ENCODE assay signal across 16 cellular contexts in genomic region chr10:80411267-80411668, GRCh38. TPM values are rescaled to one million over a fixed set of nuclear protein-coding genes. Genes with fewer than 3 reads are reported as not detected.
A peak's percentile ranks its signal among the peaks of the same experiment; 100 is the strongest.
DNase-seq lines count a peak whose midpoint lies in the region; ATAC-seq and TF ChIP-seq lines count a peak whose summit lies in the region.
"Had no signal": no experiment of that assay in that cellular context is flagged by ENCODE, and none has a peak within 500 bp of the region (broad histone marks: within the 10 kb centered on the region; RNA-seq: fewer than 3 reads in every experiment).

No MANE protein-coding gene starts in this region.

- H3K79me2 ChIP-seq in parathyroid adenoma: peaks cover 8% of the 10 kb centered on the region

- H3K4me3 ChIP-seq in heart left ventricle (no peak overlapping the region), parathyroid adenoma (ENCODE audit: low read depth, low read length) (no peak overlapping the region)

- no peak overlapping the region for H3K4me2 ChIP-seq in parathyroid adenoma (ENCODE audit: low read length)

- no peak for TF ChIP-seq POLR2A in heart left ventricle (IDR thresholded peaks at IDR 0.05)

- no peaks in the 10 kb centered on the region for H3K9me3 ChIP-seq in heart left ventricle
- H3K9me3 ChIP-seq in parathyroid adenoma (ENCODE audit: control insufficient read depth, low read length): no peaks in the 10 kb centered on the region

- H3K9ac ChIP-seq in parathyroid adenoma: no peak overlapping the region

- ATAC-seq in heart left ventricle (no peak), GM18873 (IDR thresholded peaks at IDR 0.05; ENCODE audit: low FRiP score, unreplicated experiment) (no peak)
- ATAC-seq: activated CD8-positive, alpha-beta T cell treated with anti-CD3 and anti-CD28 coated beads for 36 hours; activated naive CD4-positive, alpha-beta T cell treated with anti-CD3 and anti-CD28 coated beads, Interleukin-2, amount 50 U/mL, for 72 hours; CD8-positive, alpha-beta T cell; T-helper 17 cell had no signal

- DNase-seq in Daoy (ENCODE audit: low read depth) (peak; percentile 30), heart left ventricle (peak in 4 of 5 donors; percentile 36 to 83 (median 62)), NCI-H146 treated with DMSO at 0.1 percent for 48 hours (lab: John Stamatoyannopoulos, UW; ENCODE audit: unreplicated experiment) (no peak), NCI-H1105 (lab: John Stamatoyannopoulos, UW) (no peak), NCI-H2196 treated with DMSO at 0.1 percent for 48 hours (lab: John Stamatoyannopoulos, UW; ENCODE audit: unreplicated experiment) (no peak)
- DNase-seq: activated CD8-positive, alpha-beta T cell treated with anti-CD3 and anti-CD28 coated beads for 36 hours; CD8-positive, alpha-beta T cell; MM.1S; NCI-H774; T-helper 17 cell had no signal

- H3K36me3 ChIP-seq in heart left ventricle (no peaks in the 10 kb centered on the region), parathyroid adenoma (ENCODE audit: control insufficient read depth, insufficient read depth, low read length) (no peaks in the 10 kb centered on the region)

- peaks cover 0 to 6% (median 0%) of the 10 kb centered on the region in 9 donors for H3K27me3 ChIP-seq in heart left ventricle
- H3K27me3 ChIP-seq in parathyroid adenoma (ENCODE audit: control insufficient read depth, insufficient read depth, low read length): no peaks in the 10 kb centered on the region

- no peak overlapping the region for H2AFZ ChIP-seq in parathyroid adenoma

- TF ChIP-seq CTCF in VCaP (conservative IDR thresholded peaks at IDR 0.05) (no peak), heart left ventricle (IDR thresholded peaks at IDR 0.05) (no peak), parathyroid adenoma (IDR thresholded peaks at IDR 0.05) (no peak)

- intact Hi-C loops in heart left ventricle (cut with DNase I): no loop called here

- peaks cover 3 to 86% (median 72%) of the 10 kb centered on the region in 12 donors for H3K4me1 ChIP-seq in heart left ventricle
- H3K4me1 ChIP-seq in parathyroid adenoma: peaks cover 62% of the 10 kb centered on the region

- 36 to 53% (median 46%) methylated on average over 2 of the region's 2 CpGs for WGBS in heart left ventricle, 4 donors

- peak overlapping the region; percentile 90 for H3K27ac ChIP-seq in VCaP
- peak overlapping the region in 10 of 12 donors; percentile 0 to 95 (median 56) for H3K27ac ChIP-seq in heart left ventricle
- peak overlapping the region; percentile 45 for H3K27ac ChIP-seq in parathyroid adenoma

RNA-seq across cellular contexts. Expression of gene PRXL2A, which starts 2.9 kb away (rescaled TPM):
- 22.6 and 27.0 TPM in 2 replicates for total RNA-seq in Daoy (2014; rRNA removed; shearing (Covaris generic))
- 100 to 1,000 TPM in 1 of 9 donors, 10 to 100 TPM in 8; 63.9 to 123 (median 78.6) TPM for total RNA-seq in heart left ventricle
- polyA plus RNA-seq in heart left ventricle: 10 to 100 TPM; 69.9 to 74.4 TPM

RNA-seq across cellular contexts. Expression of gene TSPAN14, which starts 42.8 kb away (rescaled TPM):
- 19.9 and 21.0 TPM in 2 replicates for total RNA-seq in Daoy (2014; rRNA removed; shearing (Covaris generic))
- total RNA-seq in heart left ventricle: 10 to 100 TPM; 24.6 to 71.5 (median 39.6) TPM
- 10 to 100 TPM; 17.4 to 46.3 TPM for polyA plus RNA-seq in heart left ventricle

RNA-seq across cellular contexts. Expression of gene DYDC2, which starts 54.7 kb away (rescaled TPM):
- not detected in 2 replicates for total RNA-seq in Daoy (2014; rRNA removed; shearing (Covaris generic))
- not detected for total RNA-seq in heart left ventricle
- polyA plus RNA-seq in heart left ventricle: not detected
- total RNA-seq: activated naive CD4-positive, alpha-beta T cell treated with anti-CD3 and anti-CD28 coated beads, Interleukin-2, amount 50 U/mL, for 72 hours; CD8-positive, alpha-beta T cell; omental fat pad; T-helper 17 cell had no signal

RNA-seq across cellular contexts. Expression of gene DYDC1, which starts 54.7 kb away (rescaled TPM):
- total RNA-seq in Daoy (2014; rRNA removed; shearing (Covaris generic)): not detected in 2 replicates
- not detected for total RNA-seq in heart left ventricle
- not detected for polyA plus RNA-seq in heart left ventricle
- total RNA-seq: activated CD8-positive, alpha-beta T cell treated with anti-CD3 and anti-CD28 coated beads for 36 hours; activated naive CD4-positive, alpha-beta T cell treated with anti-CD3 and anti-CD28 coated beads, Interleukin-2, amount 50 U/mL, for 72 hours; CD8-positive, alpha-beta T cell; omental fat pad; T-helper 17 cell had no signal
- polyA plus RNA-seq: thymus had no signal

Comparison
In these comparisons a context has a peak if more than half of its experiments do, and no peak if none do; other contexts are left out.
1. DNase-seq: peak in Daoy (single experiment) and heart left ventricle (4 of 5); none in NCI-H146 treated with DMSO at 0.1 percent for 48 hours (single experiment), NCI-H1105 (single experiment) and NCI-H2196 treated with DMSO at 0.1 percent for 48 hours (single experiment).
2. Peak in every context shown above with its lines, with median percentiles within 50 percentile points of each other: H3K27ac ChIP-seq.